In the genomic region with DNA sequence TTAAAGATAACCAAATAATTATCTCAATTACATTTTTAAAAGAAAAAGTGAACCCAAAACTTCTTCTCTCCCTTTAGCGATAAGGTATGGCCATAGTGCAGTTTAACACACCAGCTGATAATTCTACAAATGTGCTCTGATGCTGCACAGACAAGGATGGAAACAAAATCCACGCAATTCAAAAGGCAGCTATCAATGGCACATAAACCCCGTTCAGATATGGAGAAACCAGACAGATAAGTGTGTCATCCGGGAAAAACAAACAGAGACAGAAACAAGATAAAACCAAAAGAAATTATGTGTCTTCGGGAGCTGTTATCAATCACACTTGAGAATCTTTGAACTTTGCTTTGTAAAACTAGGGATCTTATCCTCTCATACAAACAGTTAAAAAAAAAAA, we compare ENCODE assay signal across 14 cellular contexts.
"Had no signal": no experiment of that assay in that cellular context is flagged by ENCODE, and none has a peak within 500 bp of the region (broad histone marks: within the 10 kb centered on the region; RNA-seq: fewer than 3 reads in every experiment).

No MANE protein-coding gene starts in this region.

- H3K9ac ChIP-seq: parathyroid adenoma had no signal

- ATAC-seq: activated T-cell treated with anti-CD3 and anti-CD28 coated beads, Interleukin-2, amount 50 U/mL, for 72 hours; natural killer cell; T-helper 17 cell had no signal

- H3K36me3 ChIP-seq: ascending aorta, left lung, sigmoid colon, WERI-Rb-1 had no signal

- H3K4me1 ChIP-seq: parathyroid adenoma had no signal

- H3K27me3 ChIP-seq: ascending aorta, left lung, sigmoid colon had no signal

- H3K9me3 Mint-ChIP-seq: activated T-cell treated with anti-CD3 and anti-CD28 coated beads, Interleukin-2, amount 50 U/mL, for 72 hours; natural killer cell had no signal

- DNase-seq: activated CD4-positive, alpha-beta T cell treated with anti-CD3 and anti-CD28 coated beads, Interleukin-2, amount 50 U/mL, for 4 hours; activated effector memory CD4-positive, alpha-beta T cell treated with anti-CD3 and anti-CD28 coated beads, Interleukin-2, amount 50 U/mL, for 16 hours; activated naive CD4-positive, alpha-beta T cell treated with anti-CD3 and anti-CD28 coated beads, Interleukin-2, amount 50 U/mL, for 16 hours; activated T-cell treated with anti-CD3 and anti-CD28 coated beads, Interleukin-2, amount 50 U/mL, for 72 hours; head of caudate nucleus; left lung; natural killer cell; sigmoid colon; stimulated activated naive CD4-positive, alpha-beta T cell; T-helper 17 cell; WERI-Rb-1 had no signal

- FAIRE-seq: frontal cortex had no signal

- H3K27ac Mint-ChIP-seq: natural killer cell, T-helper 17 cell had no signal

- H3K4me3 Mint-ChIP-seq: activated T-cell treated with anti-CD3 and anti-CD28 coated beads, Interleukin-2, amount 50 U/mL, for 72 hours; natural killer cell; T-helper 17 cell had no signal

- H3K36me3 Mint-ChIP-seq: natural killer cell had no signal

- H3K4me3 ChIP-seq: ascending aorta, left lung, sigmoid colon had no signal

- H3K27ac ChIP-seq: ascending aorta, left lung, parathyroid adenoma, WERI-Rb-1 had no signal

- H3K9me3 ChIP-seq: ascending aorta, left lung, sigmoid colon had no signal
